Comparison of ENCODE assay signal across 30 cellular contexts in genomic region chr2:80889009-80889408, GRCh38.
"Had no signal": no experiment of that assay in that cellular context is flagged by ENCODE, and none has a peak within 500 bp of the region (broad histone marks: within the 10 kb centered on the region; RNA-seq: fewer than 3 reads in every experiment).

No MANE protein-coding gene starts in this region.

- DNase-seq: activated CD4-positive, alpha-beta memory T cell treated with anti-CD3 and anti-CD28 coated beads, Interleukin-2, amount 10 ng/mL, durations not matched to agents 7 days and 5 days; activated CD4-positive, alpha-beta T cell treated with anti-CD3 and anti-CD28 coated beads for 36 hours; activated CD4-positive, alpha-beta T cell treated with anti-CD3 and anti-CD28 coated beads, Interleukin-2, amount 10 ng/mL, durations not matched to agents 7 days and 5 days; activated CD4-positive, alpha-beta T cell treated with anti-CD3 and anti-CD28 coated beads, Interleukin-2, amount 50 U/mL, for 4 hours; activated CD4-positive, CD25-positive, alpha-beta regulatory T cell; activated CD4-positive, CD25-positive, alpha-beta regulatory T cell treated with anti-CD3 and anti-CD28 coated beads, Interleukin-2, amount 50 U/mL, for 72 hours; activated CD8-positive, alpha-beta memory T cell treated with anti-CD3 and anti-CD28 coated beads, Interleukin-2, amount 50 U/mL, for 48 hours; activated gamma-delta T cell; activated naive CD4-positive, alpha-beta T cell; activated naive CD4-positive, alpha-beta T cell treated with anti-CD3 and anti-CD28 coated beads, Interleukin-2, amount 10 ng/mL, durations not matched to agents 7 days and 5 days; activated naive CD8-positive, alpha-beta T cell treated with anti-CD3 and anti-CD28 coated beads, Interleukin-2, amount 10 ng/mL, durations not matched to agents 7 days and 5 days; activated T-cell treated with anti-CD3 and anti-CD28 coated beads for 4 hours; activated T-cell treated with anti-CD3 and anti-CD28 coated beads, Interleukin-2, amount 50 U/mL, for 24 hours; activated T-cell treated with anti-CD3 and anti-CD28 coated beads, Interleukin-2, amount 50 U/mL, for 72 hours; dorsolateral prefrontal cortex; effector memory CD4-positive, alpha-beta T cell; endodermal cell; foreskin fibroblast; gastrocnemius medialis; glutamatergic neuron; heart left ventricle; T-helper 2 cell had no signal

- H3K27ac ChIP-seq: ascending aorta, breast epithelium, coronary artery, dorsolateral prefrontal cortex, gastrocnemius medialis, heart left ventricle had no signal

- ATAC-seq: activated CD4-positive, alpha-beta T cell treated with anti-CD3 and anti-CD28 coated beads for 36 hours; activated naive CD4-positive, alpha-beta T cell treated with anti-CD3 and anti-CD28 coated beads, Interleukin-2, amount 50 U/mL, for 72 hours; activated T-cell treated with anti-CD3 and anti-CD28 coated beads, Interleukin-2, amount 50 U/mL, for 72 hours; esophagus mucosa; gastrocnemius medialis; heart left ventricle had no signal

- H3K9me3 ChIP-seq: ascending aorta, breast epithelium, gastrocnemius medialis had no signal

- H3K36me3 Mint-ChIP-seq: activated naive CD4-positive, alpha-beta T cell treated with anti-CD3 and anti-CD28 coated beads, Interleukin-2, amount 10 ng/mL, durations not matched to agents 7 days and 5 days; activated naive CD4-positive, alpha-beta T cell treated with anti-CD3 and anti-CD28 coated beads, Interleukin-2, amount 50 U/mL, for 72 hours; activated naive CD8-positive, alpha-beta T cell treated with anti-CD3 and anti-CD28 coated beads, Interleukin-2, amount 10 ng/mL, durations not matched to agents 7 days and 5 days; brain had no signal

- H3K4me3 ChIP-seq: ascending aorta, breast epithelium, coronary artery, dorsolateral prefrontal cortex, gastrocnemius medialis, heart left ventricle had no signal

- H3K4me1 Mint-ChIP-seq: activated CD4-positive, alpha-beta memory T cell treated with anti-CD3 and anti-CD28 coated beads, Interleukin-2, amount 10 ng/mL, durations not matched to agents 7 days and 5 days; activated CD4-positive, alpha-beta T cell treated with anti-CD3 and anti-CD28 coated beads for 36 hours; activated CD4-positive, alpha-beta T cell treated with anti-CD3 and anti-CD28 coated beads, Interleukin-2, amount 10 ng/mL, durations not matched to agents 7 days and 5 days; activated naive CD4-positive, alpha-beta T cell treated with anti-CD3 and anti-CD28 coated beads, Interleukin-2, amount 10 ng/mL, durations not matched to agents 7 days and 5 days; activated naive CD8-positive, alpha-beta T cell treated with anti-CD3 and anti-CD28 coated beads, Interleukin-2, amount 10 ng/mL, durations not matched to agents 7 days and 5 days; central memory CD8-positive, alpha-beta T cell had no signal

- H3K27me3 ChIP-seq: ascending aorta, breast epithelium, gastrocnemius medialis, heart left ventricle had no signal

- H3K27ac Mint-ChIP-seq: activated CD4-positive, alpha-beta memory T cell treated with anti-CD3 and anti-CD28 coated beads, Interleukin-2, amount 10 ng/mL, durations not matched to agents 7 days and 5 days; activated CD4-positive, alpha-beta T cell treated with anti-CD3 and anti-CD28 coated beads for 36 hours; activated CD4-positive, alpha-beta T cell treated with anti-CD3 and anti-CD28 coated beads, Interleukin-2, amount 10 ng/mL, durations not matched to agents 7 days and 5 days; activated naive CD4-positive, alpha-beta T cell treated with anti-CD3 and anti-CD28 coated beads, Interleukin-2, amount 10 ng/mL, durations not matched to agents 7 days and 5 days; activated naive CD4-positive, alpha-beta T cell treated with anti-CD3 and anti-CD28 coated beads, Interleukin-2, amount 50 U/mL, for 72 hours; activated naive CD8-positive, alpha-beta T cell treated with anti-CD3 and anti-CD28 coated beads, Interleukin-2, amount 10 ng/mL, durations not matched to agents 7 days and 5 days; activated T-cell treated with anti-CD3 and anti-CD28 coated beads, Interleukin-2, amount 50 U/mL, for 24 hours; activated T-cell treated with anti-CD3 and anti-CD28 coated beads, Interleukin-2, amount 50 U/mL, for 72 hours; dendritic cell treated with granulocyte-macrophage colony-stimulating factor and Interleukin-4, amounts not matched to agents 40 ng/mL and 50 ng/mL, for 4 days had no signal

- H3K9me3 Mint-ChIP-seq: activated CD4-positive, alpha-beta T cell treated with anti-CD3 and anti-CD28 coated beads, Interleukin-2, amount 10 ng/mL, durations not matched to agents 7 days and 5 days; activated naive CD8-positive, alpha-beta T cell treated with anti-CD3 and anti-CD28 coated beads, Interleukin-2, amount 10 ng/mL, durations not matched to agents 7 days and 5 days; endodermal cell had no signal

- H3K36me3 ChIP-seq: ascending aorta, breast epithelium, gastrocnemius medialis, heart left ventricle had no signal

- H3K27me3 Mint-ChIP-seq: activated CD4-positive, alpha-beta memory T cell treated with anti-CD3 and anti-CD28 coated beads, Interleukin-2, amount 10 ng/mL, durations not matched to agents 7 days and 5 days; activated CD4-positive, alpha-beta T cell treated with anti-CD3 and anti-CD28 coated beads for 36 hours; activated CD4-positive, alpha-beta T cell treated with anti-CD3 and anti-CD28 coated beads, Interleukin-2, amount 10 ng/mL, durations not matched to agents 7 days and 5 days; activated naive CD4-positive, alpha-beta T cell treated with anti-CD3 and anti-CD28 coated beads, Interleukin-2, amount 10 ng/mL, durations not matched to agents 7 days and 5 days; activated naive CD8-positive, alpha-beta T cell treated with anti-CD3 and anti-CD28 coated beads, Interleukin-2, amount 10 ng/mL, durations not matched to agents 7 days and 5 days; activated T-cell treated with anti-CD3 and anti-CD28 coated beads, Interleukin-2, amount 50 U/mL, for 24 hours; brain; central memory CD8-positive, alpha-beta T cell; dendritic cell treated with granulocyte-macrophage colony-stimulating factor and Interleukin-4, amounts not matched to agents 40 ng/mL and 50 ng/mL, for 4 days had no signal

- H3K4me3 Mint-ChIP-seq: activated CD4-positive, alpha-beta memory T cell treated with anti-CD3 and anti-CD28 coated beads, Interleukin-2, amount 10 ng/mL, durations not matched to agents 7 days and 5 days; activated CD4-positive, alpha-beta T cell treated with anti-CD3 and anti-CD28 coated beads for 36 hours; activated CD4-positive, alpha-beta T cell treated with anti-CD3 and anti-CD28 coated beads, Interleukin-2, amount 10 ng/mL, durations not matched to agents 7 days and 5 days; activated naive CD4-positive, alpha-beta T cell treated with anti-CD3 and anti-CD28 coated beads, Interleukin-2, amount 10 ng/mL, durations not matched to agents 7 days and 5 days; activated naive CD8-positive, alpha-beta T cell treated with anti-CD3 and anti-CD28 coated beads, Interleukin-2, amount 10 ng/mL, durations not matched to agents 7 days and 5 days; activated T-cell treated with anti-CD3 and anti-CD28 coated beads, Interleukin-2, amount 50 U/mL, for 24 hours; activated T-cell treated with anti-CD3 and anti-CD28 coated beads, Interleukin-2, amount 50 U/mL, for 72 hours; brain; central memory CD8-positive, alpha-beta T cell; dendritic cell treated with granulocyte-macrophage colony-stimulating factor and Interleukin-4, amounts not matched to agents 40 ng/mL and 50 ng/mL, for 4 days; endodermal cell had no signal

- H3K4me1 ChIP-seq: ascending aorta, breast epithelium, gastrocnemius medialis, heart left ventricle had no signal
